ENCODE assay signal across 17 cellular contexts in the genomic region with DNA sequence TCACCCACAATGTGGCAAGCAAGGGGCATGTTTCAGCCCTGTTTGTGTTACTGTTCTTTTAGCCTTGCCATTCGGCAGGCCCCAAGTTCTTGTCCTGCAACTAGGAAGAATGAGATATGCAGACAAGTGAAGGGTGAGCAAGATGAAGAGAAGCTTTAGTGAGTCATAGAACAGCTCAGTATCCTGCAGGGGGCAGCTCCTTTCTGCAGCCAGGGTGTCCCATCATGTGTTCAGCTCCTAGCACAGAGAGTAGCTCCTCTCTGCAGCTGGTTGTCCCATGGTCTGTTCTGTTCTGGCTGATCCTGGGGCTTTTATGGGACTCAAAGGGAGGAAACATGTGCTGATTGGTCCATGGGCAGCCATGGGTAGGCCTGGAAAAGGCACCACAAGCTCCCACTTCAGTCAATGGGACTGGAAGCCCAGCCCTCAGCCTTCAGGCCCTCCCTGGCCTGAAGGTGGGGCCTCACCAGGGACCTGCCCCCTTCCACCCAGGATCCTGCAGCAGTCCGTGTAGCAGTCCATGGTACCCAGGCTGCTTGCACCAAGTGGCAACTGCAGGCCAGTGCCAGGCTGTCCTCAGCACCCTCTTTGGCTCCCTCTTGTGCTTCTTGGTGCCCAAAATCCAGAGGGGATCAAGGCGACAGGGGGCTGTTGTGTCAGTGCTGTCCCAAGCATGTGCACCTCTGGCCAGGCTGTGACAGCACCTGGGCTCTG.
DNase-seq lines count a peak whose midpoint lies in the region; FAIRE-seq and TF ChIP-seq lines count a peak whose summit lies in the region.
"Had no signal": no experiment of that assay in that cellular context is flagged by ENCODE, and none has a peak within 500 bp of the region (broad histone marks: within the 10 kb centered on the region; RNA-seq: fewer than 3 reads in every experiment).

No MANE protein-coding gene starts in this region.

- peak; percentile 6 for DNase-seq in EL
- DNase-seq in H7, result peak; percentile 5
- DNase-seq in UCSD-AML1 (lab: John Stamatoyannopoulos, UW; ENCODE audit: unreplicated experiment), result peak; percentile 7
- peak; percentile 39 for DNase-seq in kidney
- no peak for DNase-seq in immature natural killer cell
- DNase-seq in posterior cingulate gyrus, result no peak
- DNase-seq in colonic mucosa, result no peak
- DNase-seq in HuH-7 (ENCODE audit: low spot score), result no peak
- DNase-seq: DMS79 treated with DMSO at 0.1 percent for 48 hours; foreskin fibroblast; HCEC 1CT; MV-4-11; NCI-H446; stimulated activated CD4-positive, alpha-beta T cell treated with anti-CD3 and anti-CD28 coated beads, Interleukin-4, amount 100 ng/mL, for 4 hours had no signal

- FAIRE-seq in kidney (lab: Jason Lieb, UNC), result no peak
- FAIRE-seq: islet of Langerhans had no signal

- no peaks in the 10 kb centered on the region for H3K4me1 Mint-ChIP-seq in immature natural killer cell
- H3K4me1 Mint-ChIP-seq: B cell had no signal

- no peaks in the 10 kb centered on the region for H3K36me3 Mint-ChIP-seq in immature natural killer cell

- no peaks in the 10 kb centered on the region for H3K27me3 ChIP-seq in H7 (ENCODE audit: control insufficient read depth, insufficient read depth, low read length)
- H3K27me3 ChIP-seq in colonic mucosa, result no peaks in the 10 kb centered on the region

- H3K9me3 Mint-ChIP-seq in immature natural killer cell, result peaks cover 0 to 3% (median 0%) of the 10 kb centered on the region in 6 donors

- H3K9me3 ChIP-seq in kidney (ENCODE audit: control insufficient read depth in 1 of 2, low read length in 2 of 2) (no peaks in the 10 kb centered on the region), colonic mucosa (no peaks in the 10 kb centered on the region)

- TF ChIP-seq CTCF in kidney (IDR thresholded peaks at IDR 0.05; ENCODE audit: borderline replicate concordance, extremely low read depth, insufficient read depth) (no peak), colonic mucosa (IDR thresholded peaks at IDR 0.05) (no peak)

- no peaks in the 10 kb centered on the region for H3K36me3 ChIP-seq in H7 (replicated peaks; ENCODE audit: control insufficient read depth, insufficient read depth, low read length)
- no peaks in the 10 kb centered on the region for H3K36me3 ChIP-seq in kidney (ENCODE audit: control insufficient read depth in 1 of 2, insufficient read depth in 2 of 2, low read length in 2 of 2)
- no peaks in the 10 kb centered on the region for H3K36me3 ChIP-seq in colonic mucosa

- H3K27ac ChIP-seq in kidney (ENCODE audit: low read depth in 2 of 2, low read length in 2 of 2) (no peak overlapping the region), colonic mucosa (no peak overlapping the region)

- H3K27ac Mint-ChIP-seq in immature natural killer cell, result no peak overlapping the region
- H3K27ac Mint-ChIP-seq: B cell; stimulated activated naive CD8-positive, alpha-beta T cell treated with anti-CD3 and anti-CD28 coated beads, Interleukin-15, Interleukin-2, amounts not matched to agents 100 ng/mL and 50 ng/mL, for 24 hours had no signal

- H3K27me3 Mint-ChIP-seq in immature natural killer cell (ENCODE audit: low read depth in 3 of 3), result no peaks in the 10 kb centered on the region
- H3K27me3 Mint-ChIP-seq: B cell; stimulated activated naive CD8-positive, alpha-beta T cell treated with anti-CD3 and anti-CD28 coated beads, Interleukin-15, Interleukin-2, amounts not matched to agents 100 ng/mL and 50 ng/mL, for 24 hours had no signal

- H3K9ac ChIP-seq in kidney (ENCODE audit: low read length in 2 of 2), result no peak overlapping the region
- H3K9ac ChIP-seq in colonic mucosa (ENCODE audit: low read depth in 2 of 2, low read length in 2 of 2), result no peak overlapping the region

- no peak overlapping the region for H3K4me3 ChIP-seq in H7 (ENCODE audit: insufficient read depth, low read depth, low read length)
- no peak overlapping the region for H3K4me3 ChIP-seq in kidney (ENCODE audit: low read length in 2 of 2)
- H3K4me3 ChIP-seq in colonic mucosa, result no peak overlapping the region

- H3K4me1 ChIP-seq in kidney (ENCODE audit: control insufficient read depth in 1 of 2, insufficient read depth in 1 of 2, low read depth in 1 of 2, low read length in 2 of 2), result no peaks in the 10 kb centered on the region
- no peaks in the 10 kb centered on the region for H3K4me1 ChIP-seq in colonic mucosa

- intact Hi-C loops in kidney (cut with DNase I) (no loop called here), posterior cingulate gyrus (cut with DNase I) (no loop called here), colonic mucosa (cut with DNase I) (no loop called here)

- no peak overlapping the region for H3K4me3 Mint-ChIP-seq in immature natural killer cell
- H3K4me3 Mint-ChIP-seq: B cell; stimulated activated naive CD8-positive, alpha-beta T cell treated with anti-CD3 and anti-CD28 coated beads, Interleukin-15, Interleukin-2, amounts not matched to agents 100 ng/mL and 50 ng/mL, for 24 hours had no signal

Comparison
In these comparisons a context has a peak if more than half of its experiments do, and no peak if none do; other contexts are left out.
1. DNase-seq: peak in EL (single experiment), H7 (single experiment), UCSD-AML1 (single experiment) and kidney (single experiment); none in immature natural killer cell (0 of 3), posterior cingulate gyrus (0 of 10), colonic mucosa (single experiment) and HuH-7 (single experiment).